In the genomic region with DNA sequence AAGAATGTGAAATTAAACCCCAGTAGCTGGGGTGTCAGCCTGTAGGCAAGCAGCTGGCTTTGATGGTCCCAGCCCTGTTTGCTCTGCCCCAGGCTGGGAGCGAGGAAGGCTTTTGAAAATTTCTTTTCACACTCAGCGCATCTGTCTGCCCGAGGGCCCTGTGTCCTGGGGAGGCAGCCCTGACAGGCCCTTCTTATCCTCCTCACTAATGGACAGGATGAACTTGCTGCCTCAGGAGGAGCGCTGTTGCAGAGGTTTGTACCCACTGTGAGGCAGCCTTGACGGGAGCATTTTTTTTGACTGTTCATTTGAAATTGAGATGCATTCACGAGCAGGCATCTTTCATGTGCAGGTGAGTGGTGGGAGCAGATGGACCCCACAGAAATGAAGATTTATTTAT, we compare ENCODE assay signal across 14 cellular contexts.
DNase-seq lines count a peak whose midpoint lies in the region; ATAC-seq and TF ChIP-seq lines count a peak whose summit lies in the region.
"Had no signal": no experiment of that assay in that cellular context is flagged by ENCODE, and none has a peak within 500 bp of the region (broad histone marks: within the 10 kb centered on the region; RNA-seq: fewer than 3 reads in every experiment).

No MANE protein-coding gene starts in this region.

- H3K27ac ChIP-seq in mesendoderm (ENCODE audit: low read depth, low read length), result no peak overlapping the region
- H3K27ac ChIP-seq in tibial artery, result no peak overlapping the region
- H3K27ac ChIP-seq: BLaER1 treated with 17β-estradiol and CSF1 and Interleukin-3, amounts not matched to agents 10 nM and 100 nM had no signal

- no peaks in the 10 kb centered on the region for H3K79me2 ChIP-seq in mesendoderm (ENCODE audit: control insufficient read depth, insufficient read depth, low read length)

- no peak overlapping the region for H3K4me2 ChIP-seq in mesendoderm (ENCODE audit: low read length)
- H3K4me2 ChIP-seq: BLaER1 treated with 17β-estradiol and CSF1 and Interleukin-3, amounts not matched to agents 10 nM and 100 nM had no signal

- no peak overlapping the region for H3K23ac ChIP-seq in mesendoderm (ENCODE audit: low read length)

- TF ChIP-seq CTCF in tibial artery (IDR thresholded peaks at IDR 0.05), result no peak

- H2BK15ac ChIP-seq in mesendoderm (replicated peaks; ENCODE audit: low read depth), result no peak overlapping the region

- H3K9ac ChIP-seq in mesendoderm (ENCODE audit: low read length), result no peak overlapping the region
- H3K9ac ChIP-seq: BLaER1 treated with 17β-estradiol and CSF1 and Interleukin-3, amounts not matched to agents 10 nM and 100 nM had no signal

- H4K5ac ChIP-seq in mesendoderm (ENCODE audit: low read length), result no peak overlapping the region

- intact Hi-C loops in tibial artery (cut with DNase I; ENCODE audit: low total_unique reads), result no loop called here

- peak; percentile 74 for DNase-seq in NCI-H146 (lab: John Stamatoyannopoulos, UW)
- DNase-seq in ecto neural progenitor cell (ENCODE audit: low spot score), result peak; percentile 55
- peak; percentile 12 for DNase-seq in mesendoderm
- no peak for DNase-seq in HPDE6-E6E7 (ENCODE audit: extremely low spot score)
- no peak for DNase-seq in tibial artery
- DNase-seq: ACHN; CD4-positive, CD25-positive, alpha-beta regulatory T cell; DMS53; GOT3; H9 had no signal

- H2BK120ac ChIP-seq in mesendoderm (ENCODE audit: low read depth, low read length), result no peak overlapping the region

- H3K79me1 ChIP-seq in mesendoderm (ENCODE audit: low read length), result no peaks in the 10 kb centered on the region

- no peak overlapping the region for H4K8ac ChIP-seq in mesendoderm (ENCODE audit: low read depth, low read length)

- no CpG with 5 or more reads among the region's 6 CpGs for WGBS in mesendoderm (ENCODE audit: extremely low coverage, insufficient coverage, low lambda C conversion rate)

- no peak overlapping the region for H2BK5ac ChIP-seq in mesendoderm (ENCODE audit: low read length)

- no peak overlapping the region for H3K18ac ChIP-seq in mesendoderm (ENCODE audit: low read length)

- no peaks in the 10 kb centered on the region for H3K4me1 ChIP-seq in mesendoderm (ENCODE audit: control insufficient read depth, low read depth, low read length)
- no peaks in the 10 kb centered on the region for H3K4me1 ChIP-seq in tibial artery

- no peaks in the 10 kb centered on the region for H3K9me3 ChIP-seq in tibial artery
- H3K9me3 ChIP-seq: BLaER1 treated with 17β-estradiol and CSF1 and Interleukin-3, amounts not matched to agents 10 nM and 100 nM had no signal

- no peak overlapping the region for H3K56ac ChIP-seq in mesendoderm (ENCODE audit: low read length)

- no peak overlapping the region for H3K4me3 ChIP-seq in mesendoderm (ENCODE audit: low read length)
- no peak overlapping the region for H3K4me3 ChIP-seq in tibial artery
- H3K4me3 ChIP-seq: BLaER1 treated with 17β-estradiol and CSF1 and Interleukin-3, amounts not matched to agents 10 nM and 100 nM; GM12878 had no signal

- ATAC-seq in HG03280 (IDR thresholded peaks at IDR 0.05; ENCODE audit: unreplicated experiment) (no peak), GM21528 (IDR thresholded peaks at IDR 0.05; ENCODE audit: low FRiP score, unreplicated experiment) (no peak)
- ATAC-seq: GM12878 had no signal

- H3K36me3 ChIP-seq in mesendoderm (ENCODE audit: control insufficient read depth, insufficient read depth, low read length), result no peaks in the 10 kb centered on the region
- H3K36me3 ChIP-seq in tibial artery, result no peaks in the 10 kb centered on the region
- H3K36me3 ChIP-seq: BLaER1 treated with 17β-estradiol and CSF1 and Interleukin-3, amounts not matched to agents 10 nM and 100 nM had no signal

- H2AK5ac ChIP-seq in mesendoderm (ENCODE audit: low read length), result no peak overlapping the region

- H3K27me3 ChIP-seq in mesendoderm (ENCODE audit: insufficient read depth, low read length, poor library complexity), result no peaks in the 10 kb centered on the region
- H3K27me3 ChIP-seq in tibial artery, result no peaks in the 10 kb centered on the region
- H3K27me3 ChIP-seq: BLaER1 treated with 17β-estradiol and CSF1 and Interleukin-3, amounts not matched to agents 10 nM and 100 nM had no signal

- H3K4ac ChIP-seq in mesendoderm (ENCODE audit: low read depth, low read length), result no peak overlapping the region

Comparison
In these comparisons a context has a peak if more than half of its experiments do, and no peak if none do; other contexts are left out.
1. DNase-seq: peak in NCI-H146 (single experiment), ecto neural progenitor cell (single experiment) and mesendoderm (single experiment); none in HPDE6-E6E7 (single experiment) and tibial artery (0 of 2).